ENCODE assay signal across 20 cellular contexts in genomic region chr13:26538363-26539317, GRCh38. TPM values are rescaled to one million over a fixed set of nuclear protein-coding genes. Genes with fewer than 3 reads are reported as not detected.
A peak's percentile ranks its signal among the peaks of the same experiment; 100 is the strongest.
DNase-seq lines count a peak whose midpoint lies in the region; ATAC-seq, FAIRE-seq and TF ChIP-seq lines count a peak whose summit lies in the region.
"Had no signal": no experiment of that assay in that cellular context is flagged by ENCODE, and none has a peak within 500 bp of the region (broad histone marks: within the 10 kb centered on the region; RNA-seq: fewer than 3 reads in every experiment).

No MANE protein-coding gene starts in this region.

- peak; percentile 53 for DNase-seq in DMS153 (lab: John Stamatoyannopoulos, UW)
- peak; percentile 45 for DNase-seq in NCI-H2081 treated with DMSO at 0.1 percent for 48 hours (lab: John Stamatoyannopoulos, UW)
- peak; percentile 40 for DNase-seq in bronchial epithelial cell (ENCODE audit: low read depth)
- DNase-seq in right lobe of liver: peak in 2 of 3 donors; percentile 26 to 54
- no peak for DNase-seq in activated CD4-positive, alpha-beta T cell treated with anti-CD3 and anti-CD28 coated beads for 1 hour
- DNase-seq in ovary: no peak
- DNase-seq in foreskin melanocyte: no peak
- no peak for DNase-seq in activated CD4-positive, CD25-positive, alpha-beta regulatory T cell treated with anti-CD3 and anti-CD28 coated beads, Interleukin-2, amount 50 U/mL, for 72 hours
- DNase-seq: activated CD8-positive, alpha-beta memory T cell treated with anti-CD3 and anti-CD28 coated beads, Interleukin-2, amount 50 U/mL, for 4 hours; heart left ventricle; HFFc6; Karpas-422; kidney; NCI-H187 treated with DMSO at 0.1 percent for 48 hours; SK-N-SH; stimulated activated CD4-positive, alpha-beta T cell treated with anti-CD3 and anti-CD28 coated beads, Interleukin-1b, Interleukin-23, amount 100 ng/mL, for 48 hours; transverse colon had no signal

- H3K9me3 ChIP-seq in right lobe of liver (no peaks in the 10 kb centered on the region), ovary (no peaks in the 10 kb centered on the region)
- H3K9me3 ChIP-seq: BLaER1, heart left ventricle, SK-N-SH, transverse colon had no signal

- intact Hi-C loops in right lobe of liver (cut with DNase I) (no loop called here), ovary (cut with DNase I) (loop anchor here in 1 of 4 donors (10.0 kb wide), 1 partner anchor 116 kb away; no protein-coding TSS in a partner anchor)

- H3K27ac ChIP-seq in right lobe of liver (no peak overlapping the region), ovary (no peak overlapping the region)
- H3K27ac ChIP-seq: BLaER1, cardiac muscle cell, heart left ventricle, transverse colon had no signal

- H3K27me3 ChIP-seq in bronchial epithelial cell (ENCODE audit: control insufficient read depth, insufficient read depth, low read length): peaks cover 1% of the 10 kb centered on the region
- no peaks in the 10 kb centered on the region for H3K27me3 ChIP-seq in right lobe of liver
- no peaks in the 10 kb centered on the region for H3K27me3 ChIP-seq in ovary
- H3K27me3 ChIP-seq: BLaER1, heart left ventricle had no signal

- no peak for TF ChIP-seq EP300 in ovary (IDR thresholded peaks at IDR 0.05)

- ATAC-seq in right lobe of liver: peak; percentile 87 to 94 (median 92)

- 35% methylated on average over 10 of the region's 10 CpGs for WGBS in right lobe of liver (ENCODE audit: insufficient coverage, low coverage, low lambda C conversion rate, missing lambda C conversion rate)
- 54 to 60% (median 54%) methylated on average over 10 of the region's 10 CpGs for WGBS in ovary, 3 donors

- TF ChIP-seq CTCF in bronchial epithelial cell (IDR thresholded peaks at IDR 0.05; ENCODE audit: insufficient read depth, low read length, severe bottlenecking) (no peak), right lobe of liver (IDR thresholded peaks at IDR 0.05) (no peak), ovary (IDR thresholded peaks at IDR 0.05) (no peak)

- H3K4me3 ChIP-seq in bronchial epithelial cell (ENCODE audit: low read depth, low read length) (no peak overlapping the region), right lobe of liver (no peak overlapping the region), ovary (no peak overlapping the region)
- H3K4me3 ChIP-seq: BLaER1, cardiac muscle cell, heart left ventricle, transverse colon had no signal

- FAIRE-seq in bronchial epithelial cell (lab: Jason Lieb, UNC): no peak
- FAIRE-seq: endometrium, kidney had no signal

- TF ChIP-seq POLR2A in right lobe of liver (IDR thresholded peaks at IDR 0.05) (no peak), ovary (IDR thresholded peaks at IDR 0.05) (no peak)

- H3K4me1 ChIP-seq in right lobe of liver (peaks cover 0 to 21% (median 8%) of the 10 kb centered on the region in 4 donors), ovary (ENCODE audit: insufficient read depth) (no peaks in the 10 kb centered on the region)
- H3K4me1 ChIP-seq: BLaER1, heart left ventricle had no signal

- H3K36me3 ChIP-seq in bronchial epithelial cell (ENCODE audit: control insufficient read depth, insufficient read depth, low read length) (no peaks in the 10 kb centered on the region), right lobe of liver (no peaks in the 10 kb centered on the region), ovary (no peaks in the 10 kb centered on the region)
- H3K36me3 ChIP-seq: BLaER1, cardiac muscle cell, heart left ventricle, transverse colon had no signal

RNA-seq across cellular contexts. Expression of gene WASF3, which starts 18.8 kb away (rescaled TPM):
- total RNA-seq in bronchial epithelial cell (4.5 and 5.5 TPM in 2 replicates), right lobe of liver (10 to 100 TPM in 2 of 6 experiments, 1 to 10 TPM in 4; 5.8 to 14.5 (median 8.3) TPM), ovary (10 to 100 TPM; 12.0 to 37.1 (median 34.6) TPM)
- polyA plus RNA-seq in ovary: 10 to 100 TPM; 11.5 to 28.4 TPM

Comparison
In these comparisons a context has a peak if more than half of its experiments do, and no peak if none do; other contexts are left out.
1. DNase-seq: peak in DMS153 (single experiment), NCI-H2081 treated with DMSO at 0.1 percent for 48 hours (single experiment), bronchial epithelial cell (single experiment) and right lobe of liver (2 of 3); none in activated CD4-positive, alpha-beta T cell treated with anti-CD3 and anti-CD28 coated beads for 1 hour (single experiment), ovary (0 of 5), foreskin melanocyte (single experiment) and activated CD4-positive, CD25-positive, alpha-beta regulatory T cell treated with anti-CD3 and anti-CD28 coated beads, Interleukin-2, amount 50 U/mL, for 72 hours (single experiment).